11 cellular contexts compared by ENCODE assay signal in the genomic region with DNA sequence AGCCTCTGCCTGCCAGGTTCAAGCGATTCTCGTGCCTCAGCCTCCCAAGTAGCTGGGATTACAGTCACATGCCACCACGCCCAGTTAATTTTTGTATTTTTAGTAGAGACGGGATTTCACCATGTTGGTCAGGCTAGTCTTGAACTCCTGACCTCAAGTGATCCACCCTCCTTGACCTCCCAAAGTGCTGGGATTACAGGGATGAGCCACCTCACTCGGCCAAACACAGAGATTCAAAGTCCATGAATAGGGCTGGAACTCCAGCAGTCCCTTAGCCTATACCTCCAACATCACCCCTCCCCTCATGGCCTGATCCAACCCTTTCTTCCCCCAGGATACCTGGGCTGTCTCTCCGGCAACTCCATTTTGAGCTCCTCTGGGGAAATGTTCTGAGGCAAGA. TPM values are rescaled to one million over a fixed set of nuclear protein-coding genes. Genes with fewer than 3 reads are reported as not detected.
"Had no signal": no experiment of that assay in that cellular context is flagged by ENCODE, and none has a peak within 500 bp of the region (broad histone marks: within the 10 kb centered on the region; RNA-seq: fewer than 3 reads in every experiment).

No MANE protein-coding gene starts in this region.

RNA-seq across cellular contexts. Expression of a gene that starts 36.5 kb away (rescaled TPM):
- total RNA-seq: cardiac septum; colonic mucosa; heart left ventricle; lung microvascular endothelial cell; mononuclear cell; osteoblast; psoas muscle; right lobe of liver; T-helper 1 cell treated with Interleukin-12 subunit alpha and Interleukin-12 subunit beta and Interleukin-4 antibody, amounts not matched to agents 30 ng/mL and 1 ng/mL, for 36 hours had no signal
- polyA plus RNA-seq: adipose tissue, heart left ventricle, psoas muscle, SK-N-SH had no signal
